9 cellular contexts compared by ENCODE assay signal in the genomic region with DNA sequence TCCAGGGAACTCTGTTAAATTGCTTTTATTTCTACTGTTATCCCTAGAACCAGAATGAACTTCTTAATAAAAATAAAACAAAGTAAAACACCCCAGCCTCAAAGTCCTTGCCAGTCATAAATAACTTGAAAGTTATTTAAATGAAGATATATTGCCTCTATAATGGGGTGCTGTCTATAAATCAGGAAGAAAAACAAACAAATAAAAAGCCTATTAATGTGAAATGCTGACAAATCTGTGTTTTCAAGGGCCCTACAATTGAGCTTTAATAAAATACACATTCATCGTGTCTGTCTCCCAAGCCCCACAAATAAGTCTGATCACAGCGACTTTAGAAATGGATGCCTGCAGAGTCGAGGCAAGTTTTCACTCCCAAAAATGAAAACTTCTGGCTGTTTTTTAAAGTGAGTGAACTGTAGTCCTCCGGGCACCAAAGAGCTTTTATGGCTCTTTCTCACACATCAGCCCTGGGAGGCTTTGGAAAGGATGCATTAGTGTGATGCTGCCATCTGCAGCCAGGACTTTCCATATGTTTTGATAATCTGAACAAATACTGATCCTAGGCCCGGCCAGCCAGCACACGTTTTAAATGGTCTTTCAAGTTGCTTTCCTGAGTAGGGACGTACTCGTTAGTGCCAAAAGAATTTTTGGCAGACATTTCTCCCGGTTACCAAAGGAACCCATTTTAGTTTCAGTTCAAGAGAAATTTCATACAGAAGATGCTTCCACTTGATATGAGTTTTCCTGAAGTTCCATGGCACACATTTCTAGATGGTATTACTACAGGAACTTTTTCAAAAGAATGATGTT. TPM values are rescaled to one million over a fixed set of nuclear protein-coding genes. Genes with fewer than 3 reads are reported as not detected.
A peak's percentile ranks its signal among the peaks of the same experiment; 100 is the strongest.
DNase-seq lines count a peak whose midpoint lies in the region; TF ChIP-seq lines count a peak whose summit lies in the region.
"Had no signal": no experiment of that assay in that cellular context is flagged by ENCODE, and none has a peak within 500 bp of the region (broad histone marks: within the 10 kb centered on the region; RNA-seq: fewer than 3 reads in every experiment).

No MANE protein-coding gene starts in this region.

- no peaks in the 10 kb centered on the region for H3K79me2 ChIP-seq in neural progenitor cell (ENCODE audit: low read depth)

- H3K9ac ChIP-seq in neural progenitor cell: no peak overlapping the region

- TF ChIP-seq CTCF in chondrocyte (IDR thresholded peaks at IDR 0.05): peak; percentile 77
- peak; percentile 52 for TF ChIP-seq CTCF in neural progenitor cell (IDR thresholded peaks at IDR 0.05)

- peaks cover 3% of the 10 kb centered on the region for H3K4me1 Mint-ChIP-seq in chondrocyte (ENCODE audit: low read depth)
- no peaks in the 10 kb centered on the region for H3K4me1 Mint-ChIP-seq in neural progenitor cell

- H3K4me3 Mint-ChIP-seq in chondrocyte (ENCODE audit: unreplicated experiment) (no peak overlapping the region), neural progenitor cell (no peak overlapping the region)

- peak; percentile 27 for DNase-seq in NCI-H2196 (lab: John Stamatoyannopoulos, UW; ENCODE audit: unreplicated experiment)
- no peak for DNase-seq in NCI-H2196 treated with DMSO at 0.1 percent for 48 hours (lab: John Stamatoyannopoulos, UW; ENCODE audit: unreplicated experiment)
- DNase-seq in NCI-H2081 treated with DMSO at 0.1 percent for 48 hours (lab: John Stamatoyannopoulos, UW): peak; percentile 22
- no peak for DNase-seq in chondrocyte (ENCODE audit: low spot score)
- peak; percentile 66 for DNase-seq in neural progenitor cell (ENCODE audit: low spot score)
- no peak for DNase-seq in NCI-H187 (lab: John Stamatoyannopoulos, UW)
- DNase-seq in GDM1 (lab: John Stamatoyannopoulos, UW): no peak
- no peak for DNase-seq in activated gamma-delta T cell treated with Interleukin-2 at 50 U/mL for 16 hours

- H3K36me3 Mint-ChIP-seq in chondrocyte (ENCODE audit: low read depth) (peaks cover 1% of the 10 kb centered on the region), neural progenitor cell (no peaks in the 10 kb centered on the region)

- H3K27me3 Mint-ChIP-seq in chondrocyte (ENCODE audit: low read depth): no peaks in the 10 kb centered on the region
- no peaks in the 10 kb centered on the region for H3K27me3 Mint-ChIP-seq in neural progenitor cell (ENCODE audit: insufficient read depth, low read depth)

- peaks cover 12% of the 10 kb centered on the region for H3K9me3 Mint-ChIP-seq in chondrocyte (ENCODE audit: low read depth)
- peaks cover 11% of the 10 kb centered on the region for H3K9me3 Mint-ChIP-seq in neural progenitor cell

- H3F3A ChIP-seq in neural progenitor cell (ENCODE audit: low read depth): no peaks in the 10 kb centered on the region

- H3K4me2 ChIP-seq in neural progenitor cell: no peak overlapping the region

- H4K20me1 ChIP-seq in neural progenitor cell (ENCODE audit: low read depth): no peaks in the 10 kb centered on the region

- no peaks in the 10 kb centered on the region for H3K27me3 ChIP-seq in neural progenitor cell

- H3K4me1 ChIP-seq in neural progenitor cell: no peaks in the 10 kb centered on the region

- H3K27ac ChIP-seq in neural progenitor cell: no peak overlapping the region

- H3K9me3 ChIP-seq in neural progenitor cell (ENCODE audit: low read depth): peaks cover 4% of the 10 kb centered on the region

- H2AFZ ChIP-seq in neural progenitor cell (replicated peaks): peak overlapping the region; percentile 12

- H3K4me3 ChIP-seq in neural progenitor cell: no peak overlapping the region

- H3K27ac Mint-ChIP-seq in chondrocyte (ENCODE audit: unreplicated experiment): no peak overlapping the region
- H3K27ac Mint-ChIP-seq in neural progenitor cell: no peak overlapping the region

- H3K36me3 ChIP-seq in neural progenitor cell: no peaks in the 10 kb centered on the region

RNA-seq across cellular contexts. Expression of a gene that starts 16.3 kb away (rescaled TPM):
- not detected in 3 replicates for total RNA-seq in chondrocyte
- not detected in 2 replicates for total RNA-seq in neural progenitor cell (ENCODE audit: low replicate concordance)
- total RNA-seq: pulmonary artery endothelial cell had no signal

Comparison
In these comparisons a context has a peak if more than half of its experiments do, and no peak if none do; other contexts are left out.
1. DNase-seq: peak in NCI-H2196 (single experiment), NCI-H2081 treated with DMSO at 0.1 percent for 48 hours (single experiment) and neural progenitor cell (single experiment); none in NCI-H2196 treated with DMSO at 0.1 percent for 48 hours (single experiment), chondrocyte (single experiment), NCI-H187 (0 of 2), GDM1 (single experiment) and activated gamma-delta T cell treated with Interleukin-2 at 50 U/mL for 16 hours (single experiment).